Comparison of ENCODE assay signal across 32 cellular contexts in genomic region chr1:26263212-26263611, GRCh38. TPM values are rescaled to one million over a fixed set of nuclear protein-coding genes. Genes with fewer than 3 reads are reported as not detected.
"Had no signal": no experiment of that assay in that cellular context is flagged by ENCODE, and none has a peak within 500 bp of the region (broad histone marks: within the 10 kb centered on the region; RNA-seq: fewer than 3 reads in every experiment).

No MANE protein-coding gene starts in this region.

- H3K4me1 Mint-ChIP-seq: immature natural killer cell, nephron had no signal

- H3K27me3 ChIP-seq: esophagus muscularis mucosa, foreskin keratinocyte, heart right ventricle, pancreas, suprapubic skin, transverse colon, vagina had no signal

- H3K9me3 ChIP-seq: esophagus muscularis mucosa, pancreas, suprapubic skin, transverse colon, vagina had no signal

- H3K4me1 ChIP-seq: foreskin keratinocyte, pancreas, suprapubic skin, transverse colon, vagina had no signal

- H3K4me3 Mint-ChIP-seq: immature natural killer cell; naive thymus-derived CD4-positive, alpha-beta T cell; nephron; stimulated activated naive CD8-positive, alpha-beta T cell treated with anti-CD3 and anti-CD28 coated beads, Interleukin-15, amount 100 ng/mL, for 72 hours had no signal

- H3K27ac ChIP-seq: coronary artery, esophagus muscularis mucosa, foreskin keratinocyte, pancreas, suprapubic skin, transverse colon, vagina had no signal

- H3K27me3 Mint-ChIP-seq: naive thymus-derived CD4-positive, alpha-beta T cell; progenitor cell of endocrine pancreas; stimulated activated naive CD8-positive, alpha-beta T cell treated with anti-CD3 and anti-CD28 coated beads, Interleukin-15, amount 100 ng/mL, for 72 hours had no signal

- ATAC-seq: foreskin keratinocyte; naive thymus-derived CD4-positive, alpha-beta T cell; pancreas; sciatic nerve; stimulated activated naive CD8-positive, alpha-beta T cell treated with anti-CD3 and anti-CD28 coated beads, Interleukin-15, amount 100 ng/mL, for 72 hours had no signal

- H3K9me3 Mint-ChIP-seq: immature natural killer cell; nephron; stimulated activated naive CD8-positive, alpha-beta T cell treated with anti-CD3 and anti-CD28 coated beads, Interleukin-15, amount 100 ng/mL, for 72 hours had no signal

- H3K27ac Mint-ChIP-seq: immature natural killer cell; naive thymus-derived CD4-positive, alpha-beta T cell; nephron; progenitor cell of endocrine pancreas had no signal

- H3K4me3 ChIP-seq: coronary artery, esophagus muscularis mucosa, heart right ventricle, lung, pancreas, smooth muscle cell, suprapubic skin, transverse colon, vagina had no signal

- DNase-seq: dermis blood vessel endothelial cell; effector memory CD4-positive, alpha-beta T cell; foreskin keratinocyte; glutamatergic neuron; heart right ventricle; hippocampal formation; immature natural killer cell; islet precursor cell; mesenchymal stem cell; midbrain; naive thymus-derived CD4-positive, alpha-beta T cell; occipital lobe; pancreas; stimulated activated CD4-positive, alpha-beta T cell treated with anti-CD3 and anti-CD28 coated beads, Interleukin-12 subunit alpha, Interleukin-12 subunit beta, amount 100 ng/mL, for 4 hours; stimulated activated CD4-positive, alpha-beta T cell treated with anti-CD3 and anti-CD28 coated beads, Interleukin-1b, Interleukin-23, amount 100 ng/mL, for 48 hours; stimulated activated CD4-positive, alpha-beta T cell treated with anti-CD3 and anti-CD28 coated beads, Interleukin-4, amount 100 ng/mL, for 1 hour; stimulated activated CD8-positive, alpha-beta memory T cell treated with anti-CD3 and anti-CD28 coated beads, Interleukin-4, amount 100 ng/mL, for 48 hours; stimulated activated naive CD4-positive, alpha-beta T cell; stimulated activated naive CD8-positive, alpha-beta T cell treated with anti-CD3 and anti-CD28 coated beads, Interleukin-15, amount 100 ng/mL, for 72 hours; transverse colon had no signal

RNA-seq across cellular contexts. Expression of gene CD52, which starts 54.5 kb away (rescaled TPM):
- total RNA-seq: dermis blood vessel endothelial cell, endothelial cell of umbilical vein, epithelial cell of proximal tubule, fibroblast of lung, smooth muscle cell had no signal
- polyA plus RNA-seq: endothelial cell of umbilical vein had no signal
